1 cellular context compared by ENCODE assay signal in the genomic region with DNA sequence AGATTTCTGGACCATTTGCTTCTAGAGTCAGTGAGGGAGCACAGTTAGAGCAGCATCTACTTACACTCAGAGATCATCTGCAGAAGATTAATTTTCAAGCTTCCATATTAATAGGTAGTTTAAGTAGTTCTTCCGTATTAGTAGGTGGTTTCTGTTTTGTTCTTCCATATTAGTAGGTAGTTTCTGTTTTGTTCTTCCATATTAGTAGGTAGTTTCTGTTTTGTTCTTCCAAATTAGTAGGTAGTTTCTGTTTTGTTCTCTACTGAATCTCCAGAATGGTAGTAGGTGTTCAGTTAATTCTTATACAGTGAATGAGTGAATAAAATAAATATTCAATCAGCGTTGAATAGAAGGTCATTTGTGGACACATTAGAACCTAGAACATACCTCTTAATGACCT.
TF ChIP-seq lines count a peak whose summit lies in the region.

No MANE protein-coding gene starts in this region.

TF ChIP-seq in SK-N-SH, 30 proteins besides CTCF, POLR2A, EP300 and RAD21 (continued from another document):
- no peak for TF ChIP-seq JUND (IDR thresholded peaks at IDR 0.05)
